In the genomic region with DNA sequence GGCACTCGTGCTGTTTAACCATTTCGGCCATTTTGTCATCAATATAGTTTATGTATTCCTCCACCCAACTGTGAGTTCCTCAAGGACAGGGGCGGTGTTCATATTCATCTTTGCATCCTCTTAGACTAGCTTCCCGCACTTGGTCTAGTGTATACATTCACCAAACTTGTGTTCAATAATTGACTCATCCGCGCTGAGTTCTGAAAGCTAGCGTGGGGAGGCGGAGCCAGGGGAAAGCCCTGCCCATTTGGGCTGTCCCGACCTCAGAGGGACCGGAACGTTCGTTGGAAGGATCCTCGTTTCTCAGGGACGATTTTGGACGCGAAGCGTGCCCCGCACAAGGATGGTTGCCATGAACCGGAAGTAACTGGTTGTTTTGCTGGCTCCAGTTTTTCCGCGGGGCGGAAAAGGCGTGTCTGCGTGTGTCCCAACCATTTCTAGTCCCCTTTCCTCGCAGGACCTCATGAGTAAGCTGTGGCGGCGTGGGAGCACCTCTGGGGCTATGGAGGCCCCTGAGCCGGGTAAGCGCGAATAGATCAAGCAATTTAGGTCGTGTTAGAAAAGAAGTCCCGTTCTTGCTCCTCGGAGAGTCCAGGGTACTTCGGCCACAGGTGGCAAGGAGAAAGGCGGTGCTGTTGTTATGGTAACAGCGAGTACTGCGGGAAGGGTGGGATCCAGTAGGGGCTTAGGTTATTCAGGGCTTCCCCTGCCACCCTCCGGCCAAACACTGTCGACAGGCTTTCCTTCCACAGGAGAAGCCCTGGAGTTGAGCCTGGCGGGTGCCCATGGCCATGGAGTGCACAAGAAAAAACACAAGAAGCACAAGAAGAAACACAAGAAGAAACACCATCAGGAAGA, we compare ENCODE assay signal across 2 cellular contexts.
TF ChIP-seq lines count a peak whose summit lies in the region.

A gene (plus strand): TSS at position 434 of the 858 bp plus-strand sequence. CDS start 30 bp downstream, at position 464.

TF ChIP-seq in IMR-90, 13 proteins besides CTCF, POLR2A, EP300 and RAD21:
- no peak for TF ChIP-seq RFX5 (IDR thresholded peaks at IDR 0.05; ENCODE audit: low read depth, low read length)
- TF ChIP-seq MAZ (IDR thresholded peaks at IDR 0.05; ENCODE audit: borderline replicate concordance, low read depth, low read length): peak; percentile 84
- TF ChIP-seq MXI1 (IDR thresholded peaks at IDR 0.05; ENCODE audit: borderline replicate concordance, low read depth, low read length): peak; percentile 92
- TF ChIP-seq CEBPB (IDR thresholded peaks at IDR 0.05; ENCODE audit: low read depth, low read length): peak; percentile 37; the same call in 1 of the 2 replicates
- peak; percentile 7; the same call in 1 of the 2 replicates for TF ChIP-seq FOS (IDR thresholded peaks at IDR 0.05; ENCODE audit: low read depth, low read length)
- TF ChIP-seq, protein P1, sequence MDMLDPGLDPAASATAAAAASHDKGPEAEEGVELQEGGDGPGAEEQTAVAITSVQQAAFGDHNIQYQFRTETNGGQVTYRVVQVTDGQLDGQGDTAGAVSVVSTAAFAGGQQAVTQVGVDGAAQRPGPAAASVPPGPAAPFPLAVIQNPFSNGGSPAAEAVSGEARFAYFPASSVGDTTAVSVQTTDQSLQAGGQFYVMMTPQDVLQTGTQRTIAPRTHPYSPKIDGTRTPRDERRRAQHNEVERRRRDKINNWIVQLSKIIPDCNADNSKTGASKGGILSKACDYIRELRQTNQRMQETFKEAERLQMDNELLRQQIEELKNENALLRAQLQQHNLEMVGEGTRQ (IDR thresholded peaks at IDR 0.05; ENCODE audit: low read depth, low read length): peak; percentile 38
- peak; percentile 23; the same call in 1 of the 2 replicates for TF ChIP-seq BHLHE40 (IDR thresholded peaks at IDR 0.05; ENCODE audit: low read depth, low read length)
- TF ChIP-seq, protein P2, sequence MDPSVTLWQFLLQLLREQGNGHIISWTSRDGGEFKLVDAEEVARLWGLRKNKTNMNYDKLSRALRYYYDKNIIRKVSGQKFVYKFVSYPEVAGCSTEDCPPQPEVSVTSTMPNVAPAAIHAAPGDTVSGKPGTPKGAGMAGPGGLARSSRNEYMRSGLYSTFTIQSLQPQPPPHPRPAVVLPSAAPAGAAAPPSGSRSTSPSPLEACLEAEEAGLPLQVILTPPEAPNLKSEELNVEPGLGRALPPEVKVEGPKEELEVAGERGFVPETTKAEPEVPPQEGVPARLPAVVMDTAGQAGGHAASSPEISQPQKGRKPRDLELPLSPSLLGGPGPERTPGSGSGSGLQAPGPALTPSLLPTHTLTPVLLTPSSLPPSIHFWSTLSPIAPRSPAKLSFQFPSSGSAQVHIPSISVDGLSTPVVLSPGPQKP (IDR thresholded peaks at IDR 0.05; ENCODE audit: borderline replicate concordance, low read depth, low read length): no peak

TF ChIP-seq in endothelial cell of umbilical vein, 7 proteins besides CTCF, POLR2A, EP300 and RAD21:
- peak; percentile 51 for TF ChIP-seq FOS (IDR thresholded peaks at IDR 0.05; ENCODE audit: borderline replicate concordance, insufficient read depth, low read length)
- no peak for TF ChIP-seq EZH2 (IDR thresholded peaks at IDR 0.05; ENCODE audit: borderline replicate concordance, low read depth, low read length, severe bottlenecking)
- TF ChIP-seq, protein P3, sequence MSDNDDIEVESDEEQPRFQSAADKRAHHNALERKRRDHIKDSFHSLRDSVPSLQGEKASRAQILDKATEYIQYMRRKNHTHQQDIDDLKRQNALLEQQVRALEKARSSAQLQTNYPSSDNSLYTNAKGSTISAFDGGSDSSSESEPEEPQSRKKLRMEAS (IDR thresholded peaks at IDR 0.05; ENCODE audit: insufficient read depth, insufficient read length): peak; percentile 67
- TF ChIP-seq JUN (IDR thresholded peaks at IDR 0.05; ENCODE audit: borderline replicate concordance, insufficient read depth, insufficient read length, low read depth): no peak
- peak; percentile 52 for TF ChIP-seq POLR2AphosphoS5 (IDR thresholded peaks at IDR 0.05; ENCODE audit: insufficient read depth, low read depth, low read length)
- TF ChIP-seq GATA2 (IDR thresholded peaks at IDR 0.05; ENCODE audit: insufficient read depth, insufficient read length, low read depth, low read length): no peak
- no peak for TF ChIP-seq MYC (IDR thresholded peaks at IDR 0.05; ENCODE audit: low read depth, low read length)
TF ChIP-seq in endothelial cell of umbilical vein: peak in this region for 3.
